Comparison of ENCODE assay signal across 27 cellular contexts in the genomic region with DNA sequence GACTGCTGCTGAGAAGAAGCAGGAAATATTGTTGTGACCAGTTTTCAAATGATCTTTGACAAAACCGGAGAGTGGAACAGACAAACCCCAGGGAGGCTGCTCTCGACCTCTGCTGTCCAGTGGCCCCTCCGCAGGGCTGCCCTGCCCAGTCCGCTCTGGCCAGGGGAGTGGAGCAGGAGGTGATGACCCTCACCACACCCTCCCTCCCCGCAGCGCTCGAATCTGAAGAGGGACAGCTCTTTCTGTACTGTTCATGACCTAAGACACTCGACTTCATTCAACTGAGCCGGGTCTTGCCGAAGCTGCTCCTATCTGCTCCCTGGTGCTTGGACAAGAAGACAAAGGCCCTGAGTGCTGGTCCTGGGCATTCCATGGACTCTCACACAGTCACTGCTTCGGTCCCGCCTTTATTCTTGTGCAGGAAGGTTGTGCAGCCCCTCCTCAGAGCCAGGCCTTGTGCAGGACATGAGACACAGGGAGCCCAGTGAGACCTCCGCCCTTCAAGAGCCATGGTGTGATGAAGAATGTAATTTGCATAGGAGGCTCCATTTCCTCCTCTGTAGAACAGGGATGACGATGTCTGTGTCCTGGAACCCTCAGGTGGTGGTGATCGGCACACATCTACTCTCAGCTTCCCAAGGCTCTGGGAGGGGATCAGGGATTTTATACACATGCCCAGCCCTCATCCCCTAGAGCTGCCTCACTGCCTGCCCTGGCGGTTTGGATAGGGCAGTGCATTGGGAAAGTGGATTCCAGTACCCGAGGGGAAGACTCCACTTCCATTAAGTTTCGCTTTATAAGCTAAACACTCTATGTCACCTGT.
DNase-seq lines count a peak whose midpoint lies in the region; ATAC-seq and TF ChIP-seq lines count a peak whose summit lies in the region.
"Had no signal": no experiment of that assay in that cellular context is flagged by ENCODE, and none has a peak within 500 bp of the region (broad histone marks: within the 10 kb centered on the region; RNA-seq: fewer than 3 reads in every experiment).

No MANE protein-coding gene starts in this region.

- no peak overlapping the region for H3K23ac ChIP-seq in H9 (ENCODE audit: insufficient read length, low read depth, low read length)
- H3K23ac ChIP-seq in neuronal stem cell (ENCODE audit: low read depth, low read length, poor library complexity): no peak overlapping the region

- H3K27me3 Mint-ChIP-seq in H9 (ENCODE audit: low read depth): peaks cover 11% of the 10 kb centered on the region

- H3K79me2 ChIP-seq in H9 (ENCODE audit: insufficient read depth, low read length): no peaks in the 10 kb centered on the region

- H3K4me3 ChIP-seq in neuronal stem cell (ENCODE audit: low read length in 2 of 2): no peak overlapping the region
- H3K4me3 ChIP-seq in ascending aorta: no peak overlapping the region
- H3K4me3 ChIP-seq: A549; BLaER1 treated with 17β-estradiol and CSF1 and Interleukin-3, amounts not matched to agents 10 nM and 100 nM; GM23248; HAP-1 had no signal

- H2BK120ac ChIP-seq in H9 (ENCODE audit: low read depth, low read length, poor library complexity, severe bottlenecking) (no peak overlapping the region), neuronal stem cell (ENCODE audit: low read depth, low read length) (no peak overlapping the region)

- no peak overlapping the region for H3K27ac ChIP-seq in H9 (ENCODE audit: insufficient read length, low read depth, low read length)
- no peak overlapping the region for H3K27ac ChIP-seq in neuronal stem cell (replicated peaks; ENCODE audit: low read length)
- H3K27ac ChIP-seq in ascending aorta: no peak overlapping the region
- H3K27ac ChIP-seq: A549; BLaER1 treated with 17β-estradiol and CSF1 and Interleukin-3, amounts not matched to agents 10 nM and 100 nM; GM23248; RWPE1 had no signal

- H3K79me1 ChIP-seq in H9 (ENCODE audit: insufficient read depth, low read depth, low read length, poor library complexity, severe bottlenecking): no peaks in the 10 kb centered on the region
- no peaks in the 10 kb centered on the region for H3K79me1 ChIP-seq in neuronal stem cell (ENCODE audit: low read depth, low read length)

- H3K9me3 ChIP-seq in H9 (ENCODE audit: control insufficient read depth, low read depth, low read length): no peaks in the 10 kb centered on the region
- peaks cover 2 to 18% of the 10 kb centered on the region in 2 donors for H3K9me3 ChIP-seq in neuronal stem cell (replicated peaks in 1 of 2; ENCODE audit: control insufficient read depth in 2 of 2, insufficient read depth in 1 of 2, low read depth in 1 of 2, low read length in 2 of 2)
- peaks cover 0 to 4% of the 10 kb centered on the region in 2 donors for H3K9me3 ChIP-seq in ascending aorta
- H3K9me3 ChIP-seq: HAP-1 had no signal

- H2BK15ac ChIP-seq in H9 (ENCODE audit: low read depth, low read length) (no peak overlapping the region), neuronal stem cell (ENCODE audit: low read length) (no peak overlapping the region)

- H3K18ac ChIP-seq in H9 (ENCODE audit: insufficient read length, low read depth, low read length): no peak overlapping the region
- H3K18ac ChIP-seq in neuronal stem cell (ENCODE audit: low read length): no peak overlapping the region

- peak; percentile 28; the same call in 2 of the 3 replicates for TF ChIP-seq CTCF in H9 (conservative IDR thresholded peaks at IDR 0.05)
- no peak for TF ChIP-seq CTCF in ascending aorta (IDR thresholded peaks at IDR 0.05)

- no CpG with 5 or more reads among the region's 18 CpGs for WGBS in H9 (ENCODE audit: extremely low coverage, insufficient read length, low lambda C conversion rate)
- WGBS in neuronal stem cell (ENCODE audit: extremely low coverage in 2 of 2, insufficient read length in 2 of 2, insufficient replicate concordance in 1 of 2), 2 donors: no CpG with 5 or more reads among the region's 18 CpGs

- no peak overlapping the region for H3K4me3 Mint-ChIP-seq in H9
- H3K4me3 Mint-ChIP-seq: CD4-positive, alpha-beta T cell; HFFc6 had no signal

- H2AFZ ChIP-seq in H9 (ENCODE audit: low read length) (no peak overlapping the region), neuronal stem cell (ENCODE audit: low read length) (peak overlapping the region; percentile 60)
- H2AFZ ChIP-seq: GM23248 had no signal

- no peak overlapping the region for H3K9ac ChIP-seq in H9 (ENCODE audit: extremely low read depth, insufficient read length, low read length)
- H3K9ac ChIP-seq in neuronal stem cell (ENCODE audit: low read depth, low read length, poor library complexity): no peak overlapping the region
- H3K9ac ChIP-seq: BLaER1 treated with 17β-estradiol and CSF1 and Interleukin-3, amounts not matched to agents 10 nM and 100 nM; GM23248 had no signal

- no peak overlapping the region for H3K4ac ChIP-seq in H9 (ENCODE audit: low read depth, low read length)
- no peak overlapping the region for H3K4ac ChIP-seq in neuronal stem cell (ENCODE audit: low read length)

- H3K4me2 ChIP-seq in H9 (ENCODE audit: insufficient read depth, insufficient read length, low read length): no peak overlapping the region
- no peak overlapping the region for H3K4me2 ChIP-seq in neuronal stem cell (ENCODE audit: insufficient read depth, low read length, poor library complexity, severe bottlenecking)
- H3K4me2 ChIP-seq: A549; BLaER1 treated with 17β-estradiol and CSF1 and Interleukin-3, amounts not matched to agents 10 nM and 100 nM had no signal

- no peak overlapping the region for H3K27ac Mint-ChIP-seq in H9
- H3K27ac Mint-ChIP-seq: CD4-positive, alpha-beta T cell; HFFc6 had no signal

- H3K4me1 ChIP-seq in H9 (ENCODE audit: insufficient read depth, low read length): no peaks in the 10 kb centered on the region; the same call in 1 of the 2 replicates
- peaks cover 3 to 12% of the 10 kb centered on the region in 2 donors for H3K4me1 ChIP-seq in neuronal stem cell (ENCODE audit: control insufficient read depth in 2 of 2, insufficient read depth in 1 of 2, low read depth in 1 of 2, low read length in 2 of 2)
- H3K4me1 ChIP-seq in ascending aorta: no peaks in the 10 kb centered on the region
- H3K4me1 ChIP-seq: A549; BLaER1 treated with 17β-estradiol and CSF1 and Interleukin-3, amounts not matched to agents 10 nM and 100 nM; HAP-1 had no signal

- H2BK20ac ChIP-seq in H9 (ENCODE audit: low read depth, low read length, poor library complexity, severe bottlenecking): no peak overlapping the region

- DNase-seq in D341Med (ENCODE audit: low spot score) (peak; percentile 9), H9 (no peak), islet precursor cell (peak; percentile 54), neuronal stem cell (ENCODE audit: low spot score) (no peak), HT-29 (ENCODE audit: low spot score) (no peak), ascending aorta (ENCODE audit: low spot score in 2 of 2) (no peak)
- DNase-seq: AML-193; CD4-positive, alpha-beta T cell; DMS79; EL; GF-D8; GM23248; HFFc6; KBM-7; MV-4-11; NCI-H1105; NCI-H1436 treated with DMSO at 0.1 percent for 48 hours; NCI-H187 treated with DMSO at 0.1 percent for 48 hours; NCI-H345; NCI-H510A treated with DMSO at 0.1 percent for 48 hours; NCI-H774; SHP77 had no signal

- no peaks in the 10 kb centered on the region for H4K20me1 ChIP-seq in H9 (ENCODE audit: control insufficient read depth, insufficient read depth, insufficient read length)

- no peak overlapping the region for H4K5ac ChIP-seq in H9 (ENCODE audit: insufficient read length, low read depth, low read length)

- no peak for ATAC-seq in GM21526 (IDR thresholded peaks at IDR 0.05; ENCODE audit: low FRiP score, unreplicated experiment)
- ATAC-seq: A549 had no signal

- H4K8ac ChIP-seq in H9 (replicated peaks; ENCODE audit: insufficient read length, low read depth, low read length): no peak overlapping the region
- no peak overlapping the region for H4K8ac ChIP-seq in neuronal stem cell (ENCODE audit: low read depth, low read length)

- H3K56ac ChIP-seq in H9 (ENCODE audit: insufficient read length, low read depth, low read length): no peak overlapping the region

- H3K23me2 ChIP-seq in H9 (ENCODE audit: insufficient read length, low read depth, low read length, poor library complexity, severe bottlenecking): no peaks in the 10 kb centered on the region

- H2AK5ac ChIP-seq in H9 (ENCODE audit: insufficient read length, low read length) (no peak overlapping the region), neuronal stem cell (ENCODE audit: low read depth, low read length) (peak overlapping the region; percentile 20)

- H4K91ac ChIP-seq in H9 (ENCODE audit: insufficient read length, low read depth, low read length): no peak overlapping the region
- H4K91ac ChIP-seq in neuronal stem cell (ENCODE audit: low read depth, low read length, poor library complexity): no peak overlapping the region

- no peaks in the 10 kb centered on the region; a peak in 2 of 7 replicates for H3K36me3 Mint-ChIP-seq in H9 (ENCODE audit: insufficient read depth in 1 of 3, low read depth in 3 of 3)

- H3K4me1 Mint-ChIP-seq in H9: peaks cover 4 to 5% of the 10 kb centered on the region in 2 experiments; a peak in 2 of 4 replicates

- H3K36me3 ChIP-seq in neuronal stem cell (replicated peaks in 1 of 2; ENCODE audit: control insufficient read depth in 2 of 2, insufficient read depth in 2 of 2, low read length in 2 of 2) (no peaks in the 10 kb centered on the region), ascending aorta (no peaks in the 10 kb centered on the region)
- H3K36me3 ChIP-seq: BLaER1 treated with 17β-estradiol and CSF1 and Interleukin-3, amounts not matched to agents 10 nM and 100 nM; HAP-1 had no signal

- no peak overlapping the region for H3T11ph ChIP-seq in H9 (ENCODE audit: low read length)

- intact Hi-C loops in ascending aorta (cut with DNase I): no loop called here

- H2BK5ac ChIP-seq in H9 (ENCODE audit: insufficient read length, low read length): no peak overlapping the region
- H2BK5ac ChIP-seq in neuronal stem cell (ENCODE audit: low read length): no peak overlapping the region

- no peak overlapping the region for H2BK12ac ChIP-seq in H9 (ENCODE audit: insufficient read length, low read depth, low read length)
- no peak overlapping the region for H2BK12ac ChIP-seq in neuronal stem cell (ENCODE audit: low read length)

- no peaks in the 10 kb centered on the region for H3K27me3 ChIP-seq in H9 (ENCODE audit: insufficient read depth, low read length)
- H3K27me3 ChIP-seq in neuronal stem cell (ENCODE audit: control insufficient read depth in 3 of 3, insufficient read depth in 3 of 3, low read depth in 1 of 3, low read length in 3 of 3): no peaks in the 10 kb centered on the region
- H3K27me3 ChIP-seq in ascending aorta: no peaks in the 10 kb centered on the region
- H3K27me3 ChIP-seq: BLaER1 treated with 17β-estradiol and CSF1 and Interleukin-3, amounts not matched to agents 10 nM and 100 nM had no signal

- H3K14ac ChIP-seq in H9 (ENCODE audit: insufficient read depth, low read length): no peak overlapping the region
- no peak overlapping the region for H3K14ac ChIP-seq in neuronal stem cell (ENCODE audit: low read length)

- H3K9me3 Mint-ChIP-seq in H9: peaks cover 5 to 10% of the 10 kb centered on the region in 2 experiments; a peak in 2 of 5 replicates
- H3K9me3 Mint-ChIP-seq: CD4-positive, alpha-beta T cell had no signal

Comparison
In these comparisons a context has a peak if more than half of its experiments do, and no peak if none do; other contexts are left out.
1. DNase-seq: peak in D341Med (single experiment) and islet precursor cell (single experiment); none in H9 (single experiment), neuronal stem cell (single experiment), HT-29 (single experiment) and ascending aorta (0 of 2).